In genomic region chr1:52402860-52403240, GRCh38 we compare ENCODE assay signal across 1 cellular context.
A peak's percentile ranks its signal among the peaks of the same experiment; 100 is the strongest.
TF ChIP-seq lines count a peak whose summit lies in the region.

No MANE protein-coding gene starts in this region.

TF ChIP-seq in HepG2, 621 proteins besides CTCF, POLR2A, EP300 and RAD21:
- TF ChIP-seq ZNF704 (CRISPR knock-in tag; IDR thresholded peaks at IDR 0.05; ENCODE audit: borderline replicate concordance) (no peak), SMARCC2 (IDR thresholded peaks at IDR 0.05) (no peak), ARID3A (IDR thresholded peaks at IDR 0.05; ENCODE audit: low read depth, low read length) (0 out of 2 replicates have a peak, but pooled peaks have one; percentile 39), CREB1 (IDR thresholded peaks at IDR 0.05) (no peak), CREB1 (CRISPR knock-in tag; IDR thresholded peaks at IDR 0.05) (0 out of 2 replicates have a peak, but pooled peaks have one; percentile 15), GLI4 (CRISPR knock-in tag; IDR thresholded peaks at IDR 0.05; ENCODE audit: borderline replicate concordance) (no peak), LBX2 (CRISPR knock-in tag; IDR thresholded peaks at IDR 0.05; ENCODE audit: borderline replicate concordance) (no peak), ZNF407 (CRISPR knock-in tag; IDR thresholded peaks at IDR 0.05; ENCODE audit: not compliant biosample characterization) (no peak), TCF7 (IDR thresholded peaks at IDR 0.05; ENCODE audit: low read depth) (no peak), JUN (CRISPR knock-in tag; IDR thresholded peaks at IDR 0.05) (no peak), ZNF816 (CRISPR knock-in tag; IDR thresholded peaks at IDR 0.05; ENCODE audit: borderline replicate concordance) (no peak), FOXC1 (CRISPR knock-in tag; IDR thresholded peaks at IDR 0.05; ENCODE audit: borderline replicate concordance) (no peak), ZNF468 (CRISPR knock-in tag; IDR thresholded peaks at IDR 0.05) (no peak), DMTF1 (CRISPR knock-in tag; IDR thresholded peaks at IDR 0.05) (no peak), ZBTB38 (CRISPR knock-in tag; IDR thresholded peaks at IDR 0.05) (no peak), HMG20A (CRISPR knock-in tag; IDR thresholded peaks at IDR 0.05; ENCODE audit: borderline replicate concordance) (no peak)
